ENCODE assay signal across 1 cellular context in the genomic region with DNA sequence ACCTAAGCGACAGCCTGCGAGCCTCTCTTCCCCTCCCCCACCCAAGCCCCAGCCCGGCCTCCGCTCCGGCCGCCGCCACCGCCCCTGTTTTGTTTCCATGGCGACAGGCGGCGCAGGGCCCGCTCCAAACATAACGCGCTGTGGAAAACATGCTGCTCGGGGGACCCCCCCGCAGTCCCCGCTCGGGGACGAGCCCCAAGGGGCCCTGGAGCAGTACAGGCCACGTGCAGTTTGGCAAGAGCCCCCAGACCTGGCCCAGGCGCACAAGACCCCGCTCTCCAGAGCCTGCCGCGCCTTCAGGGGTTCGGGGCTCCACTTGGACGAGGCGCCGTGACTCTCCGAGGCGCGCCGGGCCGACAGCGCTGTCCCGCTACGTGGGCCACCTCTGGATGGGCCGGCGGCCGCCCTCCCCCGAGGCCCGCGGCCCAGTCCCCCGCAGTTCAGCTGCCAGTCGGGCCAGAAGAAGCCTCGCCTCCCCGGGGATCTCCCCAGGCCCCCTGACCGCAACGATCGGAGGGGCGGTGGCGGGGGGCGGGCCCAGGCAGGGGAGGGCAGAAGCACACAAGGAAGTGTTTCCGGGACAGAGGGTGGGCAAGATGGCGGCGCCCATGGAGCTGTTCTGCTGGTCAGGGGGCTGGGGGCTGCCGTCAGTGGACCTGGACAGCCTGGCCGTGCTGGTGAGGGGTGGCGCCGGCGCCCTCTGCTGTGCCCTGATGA.
A peak's percentile ranks its signal among the peaks of the same experiment; 100 is the strongest.
TF ChIP-seq lines count a peak whose summit lies in the region.

A gene with protein sequence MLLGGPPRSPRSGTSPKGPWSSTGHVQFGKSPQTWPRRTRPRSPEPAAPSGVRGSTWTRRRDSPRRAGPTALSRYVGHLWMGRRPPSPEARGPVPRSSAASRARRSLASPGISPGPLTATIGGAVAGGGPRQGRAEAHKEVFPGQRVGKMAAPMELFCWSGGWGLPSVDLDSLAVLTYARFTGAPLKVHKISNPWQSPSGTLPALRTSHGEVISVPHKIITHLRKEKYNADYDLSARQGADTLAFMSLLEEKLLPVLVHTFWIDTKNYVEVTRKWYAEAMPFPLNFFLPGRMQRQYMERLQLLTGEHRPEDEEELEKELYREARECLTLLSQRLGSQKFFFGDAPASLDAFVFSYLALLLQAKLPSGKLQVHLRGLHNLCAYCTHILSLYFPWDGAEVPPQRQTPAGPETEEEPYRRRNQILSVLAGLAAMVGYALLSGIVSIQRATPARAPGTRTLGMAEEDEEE (plus strand): TSS at position 40 of the 717 bp plus-strand sequence. CDS start 110 bp downstream, at position 150.

TF ChIP-seq in HepG2, 621 proteins besides CTCF, POLR2A, EP300 and RAD21 (continued from another document and continues in another):
- TF ChIP-seq, protein P1, sequence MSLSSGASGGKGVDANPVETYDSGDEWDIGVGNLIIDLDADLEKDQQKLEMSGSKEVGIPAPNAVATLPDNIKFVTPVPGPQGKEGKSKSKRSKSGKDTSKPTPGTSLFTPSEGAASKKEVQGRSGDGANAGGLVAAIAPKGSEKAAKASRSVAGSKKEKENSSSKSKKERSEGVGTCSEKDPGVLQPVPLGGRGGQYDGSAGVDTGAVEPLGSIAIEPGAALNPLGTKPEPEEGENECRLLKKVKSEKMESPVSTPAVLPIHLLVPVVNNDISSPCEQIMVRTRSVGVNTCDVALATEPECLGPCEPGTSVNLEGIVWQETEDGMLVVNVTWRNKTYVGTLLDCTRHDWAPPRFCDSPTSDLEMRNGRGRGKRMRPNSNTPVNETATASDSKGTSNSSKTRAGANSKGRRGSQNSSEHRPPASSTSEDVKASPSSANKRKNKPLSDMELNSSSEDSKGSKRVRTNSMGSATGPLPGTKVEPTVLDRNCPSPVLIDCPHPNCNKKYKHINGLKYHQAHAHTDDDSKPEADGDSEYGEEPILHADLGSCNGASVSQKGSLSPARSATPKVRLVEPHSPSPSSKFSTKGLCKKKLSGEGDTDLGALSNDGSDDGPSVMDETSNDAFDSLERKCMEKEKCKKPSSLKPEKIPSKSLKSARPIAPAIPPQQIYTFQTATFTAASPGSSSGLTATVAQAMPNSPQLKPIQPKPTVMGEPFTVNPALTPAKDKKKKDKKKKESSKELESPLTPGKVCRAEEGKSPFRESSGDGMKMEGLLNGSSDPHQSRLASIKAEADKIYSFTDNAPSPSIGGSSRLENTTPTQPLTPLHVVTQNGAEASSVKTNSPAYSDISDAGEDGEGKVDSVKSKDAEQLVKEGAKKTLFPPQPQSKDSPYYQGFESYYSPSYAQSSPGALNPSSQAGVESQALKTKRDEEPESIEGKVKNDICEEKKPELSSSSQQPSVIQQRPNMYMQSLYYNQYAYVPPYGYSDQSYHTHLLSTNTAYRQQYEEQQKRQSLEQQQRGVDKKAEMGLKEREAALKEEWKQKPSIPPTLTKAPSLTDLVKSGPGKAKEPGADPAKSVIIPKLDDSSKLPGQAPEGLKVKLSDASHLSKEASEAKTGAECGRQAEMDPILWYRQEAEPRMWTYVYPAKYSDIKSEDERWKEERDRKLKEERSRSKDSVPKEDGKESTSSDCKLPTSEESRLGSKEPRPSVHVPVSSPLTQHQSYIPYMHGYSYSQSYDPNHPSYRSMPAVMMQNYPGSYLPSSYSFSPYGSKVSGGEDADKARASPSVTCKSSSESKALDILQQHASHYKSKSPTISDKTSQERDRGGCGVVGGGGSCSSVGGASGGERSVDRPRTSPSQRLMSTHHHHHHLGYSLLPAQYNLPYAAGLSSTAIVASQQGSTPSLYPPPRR (CRISPR knock-in tag; IDR thresholded peaks at IDR 0.05; ENCODE audit: borderline replicate concordance), result no peak
- TF ChIP-seq ZNF883 (CRISPR knock-in tag; IDR thresholded peaks at IDR 0.05; ENCODE audit: not compliant biosample characterization) (peak; percentile 77), MLLT10 (CRISPR knock-in tag; IDR thresholded peaks at IDR 0.05) (no peak), SCMH1 (CRISPR knock-in tag; IDR thresholded peaks at IDR 0.05; ENCODE audit: borderline replicate concordance) (no peak), KLF6 (CRISPR knock-in tag; IDR thresholded peaks at IDR 0.05) (no peak), PHF5A (CRISPR knock-in tag; IDR thresholded peaks at IDR 0.05; ENCODE audit: low read depth, unreplicated experiment) (no peak), ZSCAN9 (CRISPR knock-in tag; IDR thresholded peaks at IDR 0.05; ENCODE audit: borderline replicate concordance) (no peak), ZNF569 (CRISPR knock-in tag; IDR thresholded peaks at IDR 0.05; ENCODE audit: borderline replicate concordance) (no peak), ZNF33B (CRISPR knock-in tag; IDR thresholded peaks at IDR 0.05) (no peak), ZNF652 (CRISPR knock-in tag; IDR thresholded peaks at IDR 0.05; ENCODE audit: borderline replicate concordance, low read depth) (no peak), CHCHD3 (CRISPR knock-in tag; IDR thresholded peaks at IDR 0.05) (no peak), NCOA2 (CRISPR knock-in tag; IDR thresholded peaks at IDR 0.05) (no peak), TP53 (CRISPR knock-in tag; conservative IDR thresholded peaks at IDR 0.05) (no peak), ZNF501 (CRISPR knock-in tag; IDR thresholded peaks at IDR 0.05) (peak; percentile 72), NFRKB (IDR thresholded peaks at IDR 0.05) (no peak; the same call in 1 of the 2 replicates), CC2D1A (CRISPR knock-in tag; IDR thresholded peaks at IDR 0.05) (no peak), HNRNPLL (IDR thresholded peaks at IDR 0.05; ENCODE audit: low read depth, low read length, poor library complexity, severe bottlenecking) (peak; percentile 47), CENPX (CRISPR knock-in tag; IDR thresholded peaks at IDR 0.05) (no peak), KLF12 (CRISPR knock-in tag; IDR thresholded peaks at IDR 0.05; ENCODE audit: borderline replicate concordance) (no peak), HMG20A (CRISPR knock-in tag; IDR thresholded peaks at IDR 0.05; ENCODE audit: borderline replicate concordance) (no peak), GPN1 (CRISPR knock-in tag; IDR thresholded peaks at IDR 0.05; ENCODE audit: borderline replicate concordance) (no peak), GATAD1 (CRISPR knock-in tag; IDR thresholded peaks at IDR 0.05) (peak; percentile 94), TEAD2 (CRISPR knock-in tag; IDR thresholded peaks at IDR 0.05) (no peak), HOXA9 (CRISPR knock-in tag; IDR thresholded peaks at IDR 0.05; ENCODE audit: borderline replicate concordance) (no peak), SALL2 (CRISPR knock-in tag; IDR thresholded peaks at IDR 0.05) (0 out of 2 replicates have a peak, but pooled peaks have one; percentile 65), SOX5 (CRISPR knock-in tag; IDR thresholded peaks at IDR 0.05; ENCODE audit: borderline replicate concordance) (no peak), ZKSCAN8 (CRISPR knock-in tag; IDR thresholded peaks at IDR 0.05; ENCODE audit: borderline replicate concordance) (no peak), RBM39 (IDR thresholded peaks at IDR 0.05; ENCODE audit: low read depth, low read length, poor library complexity, severe bottlenecking) (peak; percentile 68), PCBP2 (optimal IDR thresholded peaks at IDR 0.05; ENCODE audit: low read depth, low read length, poor library complexity, severe bottlenecking) (no peak), POLR2AphosphoS2 (IDR thresholded peaks at IDR 0.05; ENCODE audit: low read depth, low read length) (no peak), SMC3 (IDR thresholded peaks at IDR 0.05; ENCODE audit: low read length) (no peak), NFKBIZ (CRISPR knock-in tag; IDR thresholded peaks at IDR 0.05) (no peak), KDM3A (CRISPR knock-in tag; IDR thresholded peaks at IDR 0.05; ENCODE audit: low read depth) (no peak), SUZ12 (IDR thresholded peaks at IDR 0.05; ENCODE audit: low read depth, low read length) (no peak), HDAC1 (CRISPR knock-in tag; IDR thresholded peaks at IDR 0.05) (peak; percentile 84), CBX2 (IDR thresholded peaks at IDR 0.05; ENCODE audit: low read depth, low read length) (no peak), CBX2 (CRISPR knock-in tag; IDR thresholded peaks at IDR 0.05; ENCODE audit: low read depth) (no peak), POLR2AphosphoS5 (IDR thresholded peaks at IDR 0.05; ENCODE audit: low read depth, low read length) (peak; percentile 45; the same call in 1 of the 2 replicates), HCFC1 (IDR thresholded peaks at IDR 0.05; ENCODE audit: low read depth, low read length) (peak; percentile 47)
- TF ChIP-seq, protein P2, sequence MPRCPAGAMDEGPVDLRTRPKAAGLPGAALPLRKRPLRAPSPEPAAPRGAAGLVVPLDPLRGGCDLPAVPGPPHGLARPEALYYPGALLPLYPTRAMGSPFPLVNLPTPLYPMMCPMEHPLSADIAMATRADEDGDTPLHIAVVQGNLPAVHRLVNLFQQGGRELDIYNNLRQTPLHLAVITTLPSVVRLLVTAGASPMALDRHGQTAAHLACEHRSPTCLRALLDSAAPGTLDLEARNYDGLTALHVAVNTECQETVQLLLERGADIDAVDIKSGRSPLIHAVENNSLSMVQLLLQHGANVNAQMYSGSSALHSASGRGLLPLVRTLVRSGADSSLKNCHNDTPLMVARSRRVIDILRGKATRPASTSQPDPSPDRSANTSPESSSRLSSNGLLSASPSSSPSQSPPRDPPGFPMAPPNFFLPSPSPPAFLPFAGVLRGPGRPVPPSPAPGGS (CRISPR knock-in tag; IDR thresholded peaks at IDR 0.05), result 0 out of 2 replicates have a peak, but pooled peaks have one; percentile 34
- TF ChIP-seq, protein P3, sequence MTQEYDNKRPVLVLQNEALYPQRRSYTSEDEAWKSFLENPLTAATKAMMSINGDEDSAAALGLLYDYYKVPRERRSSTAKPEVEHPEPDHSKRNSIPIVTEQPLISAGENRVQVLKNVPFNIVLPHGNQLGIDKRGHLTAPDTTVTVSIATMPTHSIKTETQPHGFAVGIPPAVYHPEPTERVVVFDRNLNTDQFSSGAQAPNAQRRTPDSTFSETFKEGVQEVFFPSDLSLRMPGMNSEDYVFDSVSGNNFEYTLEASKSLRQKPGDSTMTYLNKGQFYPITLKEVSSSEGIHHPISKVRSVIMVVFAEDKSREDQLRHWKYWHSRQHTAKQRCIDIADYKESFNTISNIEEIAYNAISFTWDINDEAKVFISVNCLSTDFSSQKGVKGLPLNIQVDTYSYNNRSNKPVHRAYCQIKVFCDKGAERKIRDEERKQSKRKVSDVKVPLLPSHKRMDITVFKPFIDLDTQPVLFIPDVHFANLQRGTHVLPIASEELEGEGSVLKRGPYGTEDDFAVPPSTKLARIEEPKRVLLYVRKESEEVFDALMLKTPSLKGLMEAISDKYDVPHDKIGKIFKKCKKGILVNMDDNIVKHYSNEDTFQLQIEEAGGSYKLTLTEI (CRISPR knock-in tag; conservative IDR thresholded peaks at IDR 0.05), result no peak
- TF ChIP-seq, protein P4, sequence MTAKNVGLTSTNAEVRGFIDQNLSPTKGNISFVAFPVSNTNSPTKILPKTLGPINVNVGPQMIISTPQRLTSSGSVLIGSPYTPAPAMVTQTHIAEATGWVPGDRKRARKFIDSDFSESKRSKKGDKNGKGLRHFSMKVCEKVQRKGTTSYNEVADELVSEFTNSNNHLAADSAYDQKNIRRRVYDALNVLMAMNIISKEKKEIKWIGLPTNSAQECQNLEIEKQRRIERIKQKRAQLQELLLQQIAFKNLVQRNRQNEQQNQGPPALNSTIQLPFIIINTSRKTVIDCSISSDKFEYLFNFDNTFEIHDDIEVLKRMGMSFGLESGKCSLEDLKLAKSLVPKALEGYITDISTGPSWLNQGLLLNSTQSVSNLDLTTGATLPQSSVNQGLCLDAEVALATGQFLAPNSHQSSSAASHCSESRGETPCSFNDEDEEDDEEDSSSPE (CRISPR knock-in tag; IDR thresholded peaks at IDR 0.05), result no peak
- TF ChIP-seq, protein P5, sequence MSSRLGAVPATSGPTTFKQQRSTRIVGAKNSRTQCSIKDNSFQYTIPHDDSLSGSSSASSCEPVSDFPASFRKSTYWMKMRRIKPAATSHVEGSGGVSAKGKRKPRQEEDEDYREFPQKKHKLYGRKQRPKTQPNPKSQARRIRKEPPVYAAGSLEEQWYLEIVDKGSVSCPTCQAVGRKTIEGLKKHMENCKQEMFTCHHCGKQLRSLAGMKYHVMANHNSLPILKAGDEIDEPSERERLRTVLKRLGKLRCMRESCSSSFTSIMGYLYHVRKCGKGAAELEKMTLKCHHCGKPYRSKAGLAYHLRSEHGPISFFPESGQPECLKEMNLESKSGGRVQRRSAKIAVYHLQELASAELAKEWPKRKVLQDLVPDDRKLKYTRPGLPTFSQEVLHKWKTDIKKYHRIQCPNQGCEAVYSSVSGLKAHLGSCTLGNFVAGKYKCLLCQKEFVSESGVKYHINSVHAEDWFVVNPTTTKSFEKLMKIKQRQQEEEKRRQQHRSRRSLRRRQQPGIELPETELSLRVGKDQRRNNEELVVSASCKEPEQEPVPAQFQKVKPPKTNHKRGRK (CRISPR knock-in tag; IDR thresholded peaks at IDR 0.05), result no peak
- TF ChIP-seq, protein P6, sequence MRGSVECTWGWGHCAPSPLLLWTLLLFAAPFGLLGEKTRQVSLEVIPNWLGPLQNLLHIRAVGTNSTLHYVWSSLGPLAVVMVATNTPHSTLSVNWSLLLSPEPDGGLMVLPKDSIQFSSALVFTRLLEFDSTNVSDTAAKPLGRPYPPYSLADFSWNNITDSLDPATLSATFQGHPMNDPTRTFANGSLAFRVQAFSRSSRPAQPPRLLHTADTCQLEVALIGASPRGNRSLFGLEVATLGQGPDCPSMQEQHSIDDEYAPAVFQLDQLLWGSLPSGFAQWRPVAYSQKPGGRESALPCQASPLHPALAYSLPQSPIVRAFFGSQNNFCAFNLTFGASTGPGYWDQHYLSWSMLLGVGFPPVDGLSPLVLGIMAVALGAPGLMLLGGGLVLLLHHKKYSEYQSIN (CRISPR knock-in tag; IDR thresholded peaks at IDR 0.05; ENCODE audit: borderline replicate concordance), result no peak
- TF ChIP-seq, protein P7, sequence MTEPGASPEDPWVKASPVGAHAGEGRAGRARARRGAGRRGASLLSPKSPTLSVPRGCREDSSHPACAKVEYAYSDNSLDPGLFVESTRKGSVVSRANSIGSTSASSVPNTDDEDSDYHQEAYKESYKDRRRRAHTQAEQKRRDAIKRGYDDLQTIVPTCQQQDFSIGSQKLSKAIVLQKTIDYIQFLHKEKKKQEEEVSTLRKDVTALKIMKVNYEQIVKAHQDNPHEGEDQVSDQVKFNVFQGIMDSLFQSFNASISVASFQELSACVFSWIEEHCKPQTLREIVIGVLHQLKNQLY (CRISPR knock-in tag; IDR thresholded peaks at IDR 0.05), result no peak
- TF ChIP-seq, protein P8, sequence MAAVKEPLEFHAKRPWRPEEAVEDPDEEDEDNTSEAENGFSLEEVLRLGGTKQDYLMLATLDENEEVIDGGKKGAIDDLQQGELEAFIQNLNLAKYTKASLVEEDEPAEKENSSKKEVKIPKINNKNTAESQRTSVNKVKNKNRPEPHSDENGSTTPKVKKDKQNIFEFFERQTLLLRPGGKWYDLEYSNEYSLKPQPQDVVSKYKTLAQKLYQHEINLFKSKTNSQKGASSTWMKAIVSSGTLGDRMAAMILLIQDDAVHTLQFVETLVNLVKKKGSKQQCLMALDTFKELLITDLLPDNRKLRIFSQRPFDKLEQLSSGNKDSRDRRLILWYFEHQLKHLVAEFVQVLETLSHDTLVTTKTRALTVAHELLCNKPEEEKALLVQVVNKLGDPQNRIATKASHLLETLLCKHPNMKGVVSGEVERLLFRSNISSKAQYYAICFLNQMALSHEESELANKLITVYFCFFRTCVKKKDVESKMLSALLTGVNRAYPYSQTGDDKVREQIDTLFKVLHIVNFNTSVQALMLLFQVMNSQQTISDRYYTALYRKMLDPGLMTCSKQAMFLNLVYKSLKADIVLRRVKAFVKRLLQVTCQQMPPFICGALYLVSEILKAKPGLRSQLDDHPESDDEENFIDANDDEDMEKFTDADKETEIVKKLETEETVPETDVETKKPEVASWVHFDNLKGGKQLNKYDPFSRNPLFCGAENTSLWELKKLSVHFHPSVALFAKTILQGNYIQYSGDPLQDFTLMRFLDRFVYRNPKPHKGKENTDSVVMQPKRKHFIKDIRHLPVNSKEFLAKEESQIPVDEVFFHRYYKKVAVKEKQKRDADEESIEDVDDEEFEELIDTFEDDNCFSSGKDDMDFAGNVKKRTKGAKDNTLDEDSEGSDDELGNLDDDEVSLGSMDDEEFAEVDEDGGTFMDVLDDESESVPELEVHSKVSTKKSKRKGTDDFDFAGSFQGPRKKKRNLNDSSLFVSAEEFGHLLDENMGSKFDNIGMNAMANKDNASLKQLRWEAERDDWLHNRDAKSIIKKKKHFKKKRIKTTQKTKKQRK (IDR thresholded peaks at IDR 0.05; ENCODE audit: low read length), result no peak
